In the genomic region with DNA sequence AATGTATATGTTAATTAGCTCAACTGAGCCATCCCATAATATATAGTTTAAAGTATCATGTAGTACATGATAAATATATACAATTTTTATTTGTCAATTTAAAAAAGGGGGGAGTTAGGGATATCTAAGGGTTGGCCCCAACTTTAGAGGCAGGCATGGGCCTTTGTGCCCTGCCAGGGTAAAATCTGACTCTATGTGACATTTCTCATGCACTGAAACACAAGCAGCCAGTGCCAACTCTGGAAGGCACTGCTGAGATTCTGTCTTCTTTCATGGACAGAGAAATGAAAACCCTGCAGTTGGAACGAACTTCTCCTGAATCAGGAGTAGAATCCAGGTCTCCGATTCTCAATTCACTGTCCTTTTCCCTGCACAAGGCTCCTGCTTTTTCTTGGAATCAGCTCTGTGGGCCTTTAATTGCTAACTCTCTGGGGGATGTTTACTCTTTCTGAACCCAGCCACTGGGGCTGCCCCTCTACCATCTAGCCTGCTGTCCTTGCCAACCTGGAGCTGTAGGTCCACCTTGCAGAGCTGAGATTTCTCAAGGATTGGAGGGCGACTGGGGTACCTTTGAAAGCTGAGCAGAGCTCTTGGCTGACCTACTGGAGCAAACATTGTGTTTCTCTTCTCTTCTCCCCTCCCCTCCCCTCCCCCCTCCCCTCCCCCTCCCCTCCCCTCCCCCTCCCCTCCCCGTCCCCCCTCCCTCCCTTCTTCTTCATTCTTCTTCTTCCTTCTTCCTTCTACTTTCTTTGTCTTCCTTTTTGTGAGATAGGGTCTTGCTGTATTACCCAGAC, we compare ENCODE assay signal across 31 cellular contexts. TPM values are rescaled to one million over a fixed set of nuclear protein-coding genes. Genes with fewer than 3 reads are reported as not detected.
"Had no signal": no experiment of that assay in that cellular context is flagged by ENCODE, and none has a peak within 500 bp of the region (broad histone marks: within the 10 kb centered on the region; RNA-seq: fewer than 3 reads in every experiment).

No MANE protein-coding gene starts in this region.

- H3K36me3 Mint-ChIP-seq: memory B cell; natural killer cell; stimulated activated effector memory CD8-positive, alpha-beta T cell treated with anti-CD3 and anti-CD28 coated beads, Interleukin-12 subunit alpha, Interleukin-12 subunit beta, amount 100 ng/mL, for 72 hours had no signal

- H3K9me3 Mint-ChIP-seq: dendritic cell treated with granulocyte-macrophage colony-stimulating factor and Interleukin-4, amounts not matched to agents 40 ng/mL and 50 ng/mL, for 4 days; memory B cell; natural killer cell; stimulated activated effector memory CD8-positive, alpha-beta T cell treated with anti-CD3 and anti-CD28 coated beads, Interleukin-12 subunit alpha, Interleukin-12 subunit beta, amount 100 ng/mL, for 72 hours had no signal

- H3K4me1 Mint-ChIP-seq: natural killer cell; stimulated activated effector memory CD8-positive, alpha-beta T cell treated with anti-CD3 and anti-CD28 coated beads, Interleukin-12 subunit alpha, Interleukin-12 subunit beta, amount 100 ng/mL, for 72 hours had no signal

- DNase-seq: colonic mucosa; effector CD8-positive, alpha-beta T cell; foreskin melanocyte; left colon; natural killer cell; pancreas; retina; sigmoid colon; stimulated activated CD4-positive, alpha-beta T cell treated with anti-CD3 and anti-CD28 coated beads, Interleukin-2, amount 100 ng/mL, for 24 hours; stimulated activated CD4-positive, alpha-beta T cell treated with anti-CD3 and anti-CD28 coated beads, Interleukin-4, amount 100 ng/mL, for 24 hours; stimulated activated naive CD4-positive, alpha-beta T cell treated with Interleukin-2 at 50 U/mL for 16 hours; stomach; thyroid gland; trophoblast cell had no signal

- H3K4me2 ChIP-seq: hepatocyte had no signal

- H2AFZ ChIP-seq: hepatocyte had no signal

- H3K9me3 ChIP-seq: colonic mucosa, esophagus muscularis mucosa, neutrophil, pancreas, sigmoid colon, stomach, thyroid gland, vagina had no signal

- H3K4me3 ChIP-seq: colonic mucosa, esophagus muscularis mucosa, hepatocyte, lung, pancreas, sigmoid colon, stomach, thyroid gland, vagina had no signal

- ATAC-seq: natural killer cell; pancreas; stimulated activated effector memory CD8-positive, alpha-beta T cell treated with anti-CD3 and anti-CD28 coated beads, Interleukin-12 subunit alpha, Interleukin-12 subunit beta, amount 100 ng/mL, for 72 hours had no signal

- H3K79me2 ChIP-seq: hepatocyte had no signal

- H3K4me1 ChIP-seq: colonic mucosa, esophagus muscularis mucosa, pancreas, sigmoid colon, stomach, thyroid gland, vagina had no signal

- H3K27me3 ChIP-seq: colonic mucosa, hepatocyte, thyroid gland, vagina had no signal

- H3K4me3 Mint-ChIP-seq: dendritic cell treated with granulocyte-macrophage colony-stimulating factor and Interleukin-4, amounts not matched to agents 40 ng/mL and 50 ng/mL, for 4 days; memory B cell; natural killer cell; stimulated activated effector memory CD8-positive, alpha-beta T cell treated with anti-CD3 and anti-CD28 coated beads, Interleukin-12 subunit alpha, Interleukin-12 subunit beta, amount 100 ng/mL, for 72 hours had no signal

- H3K27ac ChIP-seq: colonic mucosa, esophagus muscularis mucosa, hepatocyte, neutrophil, pancreas, sigmoid colon, stomach, thyroid gland, vagina had no signal

- H3K36me3 ChIP-seq: colonic mucosa, neutrophil, pancreas, sigmoid colon, stomach, thyroid gland, vagina had no signal

- H3K27ac Mint-ChIP-seq: dendritic cell treated with granulocyte-macrophage colony-stimulating factor and Interleukin-4, amounts not matched to agents 40 ng/mL and 50 ng/mL, for 4 days; memory B cell; natural killer cell; stimulated activated effector memory CD8-positive, alpha-beta T cell treated with anti-CD3 and anti-CD28 coated beads, Interleukin-12 subunit alpha, Interleukin-12 subunit beta, amount 100 ng/mL, for 72 hours had no signal

RNA-seq across cellular contexts. Expression of a gene that starts 26.7 kb away (rescaled TPM):
- total RNA-seq: chondrocyte, endothelial cell of umbilical vein, epithelial cell of proximal tubule, mononuclear cell, natural killer cell, omental fat pad, sigmoid colon, subcutaneous adipose tissue, temporal lobe, thyroid gland, ureter had no signal
- polyA plus RNA-seq: endothelial cell of umbilical vein, neural cell had no signal
